Comparison of ENCODE assay signal across 10 cellular contexts in genomic region chr9:130034570-130034969, GRCh38. TPM values are rescaled to one million over a fixed set of nuclear protein-coding genes. Genes with fewer than 3 reads are reported as not detected.
DNase-seq lines count a peak whose midpoint lies in the region; ATAC-seq and TF ChIP-seq lines count a peak whose summit lies in the region.
"Had no signal": no experiment of that assay in that cellular context is flagged by ENCODE, and none has a peak within 500 bp of the region (broad histone marks: within the 10 kb centered on the region; RNA-seq: fewer than 3 reads in every experiment).

No MANE protein-coding gene starts in this region.

- H3K36me3 ChIP-seq in breast epithelium (no peaks in the 10 kb centered on the region), transverse colon (no peaks in the 10 kb centered on the region)
- H3K36me3 ChIP-seq: thyroid gland had no signal

- H3K4me3 Mint-ChIP-seq in MCF 10A (ENCODE audit: unreplicated experiment) (no peak overlapping the region), WTC11 (no peak overlapping the region)

- TF ChIP-seq EP300 in transverse colon (IDR thresholded peaks at IDR 0.05; ENCODE audit: low read depth), result no peak

- H3K4me1 Mint-ChIP-seq in MCF 10A (ENCODE audit: insufficient read depth, unreplicated experiment), result peaks cover 18% of the 10 kb centered on the region
- peaks cover 10% of the 10 kb centered on the region for H3K4me1 Mint-ChIP-seq in WTC11

- CTCF ChIA-PET in MCF 10A (lab: Yijun Ruan, JAX), result interaction anchor here (0.6 to 2.1 kb wide), 3 partner anchors 16 to 149 kb away, joined by 3 to 4 read pairs (median 4); no protein-coding TSS in a partner anchor
- CTCF ChIA-PET in WTC11 (lab: Charles Lee), result interaction anchor here (0.6 to 1.2 kb wide), 2 partner anchors 23 to 202 kb away, joined by 3 to 4 read pairs; no protein-coding TSS in a partner anchor

- TF ChIP-seq POLR2A in breast epithelium (IDR thresholded peaks at IDR 0.05) (no peak), transverse colon (IDR thresholded peaks at IDR 0.05) (no peak)

- H3K27ac Mint-ChIP-seq in MCF 10A (ENCODE audit: low read depth, unreplicated experiment), result no peak overlapping the region
- peak overlapping the region; percentile 47; the same call in 1 of the 2 replicates for H3K27ac Mint-ChIP-seq in WTC11

- in situ Hi-C loops in transverse colon (cut with MboI; ENCODE audit: low pct_ligation_motif_present in 1 of 4, low pct_unique_long_range_greater_than_20kb in 1 of 4, low sequenced_read_pairs in 3 of 4), result loop anchor here in 2 of 4 donors (25.0 kb wide), 1 partner anchor 147 kb away; no protein-coding TSS in a partner anchor

- H3K9me3 ChIP-seq in breast epithelium (no peaks in the 10 kb centered on the region), transverse colon (no peaks in the 10 kb centered on the region)
- H3K9me3 ChIP-seq: thyroid gland had no signal

- no peaks in the 10 kb centered on the region for H3K4me1 ChIP-seq in breast epithelium
- peaks cover 9 to 81% (median 44%) of the 10 kb centered on the region in 4 donors for H3K4me1 ChIP-seq in transverse colon

- H3K27me3 ChIP-seq in breast epithelium (no peaks in the 10 kb centered on the region), transverse colon (no peaks in the 10 kb centered on the region)
- H3K27me3 ChIP-seq: thyroid gland had no signal

- no peak for ATAC-seq in WTC11

- POLR2A ChIA-PET in MCF 10A (lab: Yijun Ruan, JAX), result interaction anchor here (0.6 to 1.4 kb wide), 5 partner anchors 9 to 66 kb away, joined by 3 to 8 read pairs (median 3); no protein-coding TSS in a partner anchor
- POLR2A ChIA-PET in WTC11 (lab: Charles Lee), result interaction anchor here (0.8 kb wide), 1 partner anchor 113 kb away, joined by 5 read pairs; no protein-coding TSS in a partner anchor

- no peaks in the 10 kb centered on the region for H3K9me3 Mint-ChIP-seq in MCF 10A (ENCODE audit: unreplicated experiment)
- H3K9me3 Mint-ChIP-seq in WTC11, result no peaks in the 10 kb centered on the region

- H3K27ac ChIP-seq in breast epithelium, result no peak overlapping the region
- peak overlapping the region; percentile 3 to 80 (median 52) for H3K27ac ChIP-seq in transverse colon
- H3K27ac ChIP-seq: PC-9 had no signal

- DNase-seq in MCF 10A (ENCODE audit: unreplicated experiment), result peak; percentile 34
- DNase-seq in breast epithelium (ENCODE audit: low spot score in 2 of 2), result no peak
- DNase-seq in WTC11 (ENCODE audit: low spot score), result no peak
- DNase-seq in fibroblast of pulmonary artery (ENCODE audit: low read depth), result peak; percentile 72
- no peak for DNase-seq in transverse colon
- DNase-seq in NCI-H446 treated with DMSO at 0.1 percent for 48 hours (lab: John Stamatoyannopoulos, UW), result no peak
- DNase-seq in DMS53 (lab: John Stamatoyannopoulos, UW), result no peak
- no peak for DNase-seq in NCI-H69 (lab: John Stamatoyannopoulos, UW)
- DNase-seq: PC-9 had no signal

- TF ChIP-seq CTCF in MCF 10A (IDR thresholded peaks at IDR 0.05; ENCODE audit: unreplicated experiment) (no peak), breast epithelium (IDR thresholded peaks at IDR 0.05) (no peak), WTC11 (IDR thresholded peaks at IDR 0.05) (no peak), fibroblast of pulmonary artery (IDR thresholded peaks at IDR 0.05; ENCODE audit: low read length, missing control alignments) (no peak), transverse colon (IDR thresholded peaks at IDR 0.05) (no peak)

- H3K27me3 Mint-ChIP-seq in MCF 10A (ENCODE audit: insufficient read depth, unreplicated experiment) (no peaks in the 10 kb centered on the region), WTC11 (ENCODE audit: low read depth) (no peaks in the 10 kb centered on the region)

- 40 to 49% methylated on average over 1 of the region's 1 CpG for WGBS in transverse colon (ENCODE audit: low coverage in 1 of 2), 2 donors

- BruUV-seq in MCF 10A (replicated peaks; lab: Mats Ljungman, UMichigan), result no TSS peak

- H3K36me3 Mint-ChIP-seq in MCF 10A (ENCODE audit: insufficient read depth, unreplicated experiment) (no peaks in the 10 kb centered on the region), WTC11 (no peaks in the 10 kb centered on the region)

- H3K4me3 ChIP-seq in breast epithelium (no peak overlapping the region), fibroblast of pulmonary artery (replicated peaks; ENCODE audit: low read depth, low read length) (no peak overlapping the region), transverse colon (no peak overlapping the region)
- H3K4me3 ChIP-seq: PC-9, thyroid gland had no signal

- intact Hi-C loops in MCF 10A (cut with micrococcal nuclease), result no loop called here
- intact Hi-C loops in breast epithelium (cut with DNase I; ENCODE audit: low total_unique reads), result no loop called here
- intact Hi-C loops in transverse colon (cut with DNase I; ENCODE audit: low total_unique reads), result no loop called here

TF ChIP-seq in WTC11, 78 proteins besides CTCF, POLR2A, EP300 and RAD21:
- TF ChIP-seq ZBTB21 (CRISPR knock-in tag; IDR thresholded peaks at IDR 0.05; ENCODE audit: borderline replicate concordance) (no peak), PREB (CRISPR knock-in tag; IDR thresholded peaks at IDR 0.05; ENCODE audit: borderline replicate concordance) (no peak), EMX1 (CRISPR knock-in tag; IDR thresholded peaks at IDR 0.05) (no peak), ATF3 (CRISPR knock-in tag; conservative IDR thresholded peaks at IDR 0.05) (no peak), IRF2 (CRISPR knock-in tag; IDR thresholded peaks at IDR 0.05; ENCODE audit: borderline replicate concordance, low read depth) (no peak), TP53 (CRISPR knock-in tag; IDR thresholded peaks at IDR 0.05) (no peak), HMGA2 (CRISPR knock-in tag; IDR thresholded peaks at IDR 0.05) (no peak), ZNF263 (CRISPR knock-in tag; IDR thresholded peaks at IDR 0.05; ENCODE audit: low read depth) (no peak), AFF4 (CRISPR knock-in tag; IDR thresholded peaks at IDR 0.05; ENCODE audit: borderline replicate concordance) (no peak), ZNF671 (CRISPR knock-in tag; IDR thresholded peaks at IDR 0.05) (no peak), ESRRA (CRISPR knock-in tag; IDR thresholded peaks at IDR 0.05; ENCODE audit: borderline replicate concordance) (no peak)
TF ChIP-seq in WTC11: peak in this region for 0.

RNA-seq across cellular contexts. Expression of gene FNBP1, which starts 8.4 kb away (rescaled TPM):
- total RNA-seq in MCF 10A (2022) (24.4 and 26.6 TPM in 2 replicates), breast epithelium (10 to 100 TPM; 31.3 to 49.8 (median 41.9) TPM), WTC11 (2021) (38.1 to 43.6 TPM (median 38.4 TPM) in 3 replicates), transverse colon (100 to 1,000 TPM in 1 of 4 donors, 10 to 100 TPM in 3; 38.5 to 114 (median 62.9) TPM)

RNA-seq across cellular contexts. Expression of gene GPR107, which starts 19.1 kb away (rescaled TPM):
- total RNA-seq in MCF 10A (2022) (32.9 and 41.8 TPM in 2 replicates), breast epithelium (10 to 100 TPM; 22.5 to 26.9 (median 25.6) TPM), WTC11 (2021) (33.2 to 36.4 TPM (median 34.7 TPM) in 3 replicates), transverse colon (10 to 100 TPM; 25.7 to 33.7 (median 32.7) TPM)

Comparison
In these comparisons a context has a peak if more than half of its experiments do, and no peak if none do; other contexts are left out.
1. DNase-seq: peak in MCF 10A (single experiment) and fibroblast of pulmonary artery (single experiment); none in breast epithelium (0 of 2), WTC11 (single experiment), transverse colon (single experiment), NCI-H446 treated with DMSO at 0.1 percent for 48 hours (single experiment), DMS53 (single experiment) and NCI-H69 (single experiment).
2. H3K27ac ChIP-seq: peak in transverse colon (4 of 4); none in breast epithelium (0 of 2).